ENCODE assay signal across 18 cellular contexts in genomic region chr6:34957184-34957904, GRCh38.
DNase-seq lines count a peak whose midpoint lies in the region; ATAC-seq, FAIRE-seq and TF ChIP-seq lines count a peak whose summit lies in the region.
"Had no signal": no experiment of that assay in that cellular context is flagged by ENCODE, and none has a peak within 500 bp of the region (broad histone marks: within the 10 kb centered on the region; RNA-seq: fewer than 3 reads in every experiment).

No MANE protein-coding gene starts in this region.

- no peaks in the 10 kb centered on the region for H3K9me3 ChIP-seq in HepG2 (ENCODE audit: low read length)
- H3K9me3 ChIP-seq in sigmoid colon: no peaks in the 10 kb centered on the region
- no peaks in the 10 kb centered on the region for H3K9me3 ChIP-seq in OCI-LY7 (ENCODE audit: low read length)

- H3K4me1 ChIP-seq in HepG2 (ENCODE audit: insufficient read depth, low read length) (peaks cover 24% of the 10 kb centered on the region), sigmoid colon (peaks cover 0 to 62% (median 49%) of the 10 kb centered on the region in 4 donors), OCI-LY7 (ENCODE audit: insufficient read depth, low read length, poor library complexity, severe bottlenecking) (peaks cover 6% of the 10 kb centered on the region)

- H4K20me1 ChIP-seq in HepG2 (ENCODE audit: insufficient read depth, low read length) (no peaks in the 10 kb centered on the region), OCI-LY7 (ENCODE audit: insufficient read depth, low read length) (no peaks in the 10 kb centered on the region)

- TF ChIP-seq POLR2A in HepG2 (IDR thresholded peaks at IDR 0.05; ENCODE audit: insufficient read depth in 1 of 2, low read depth in 2 of 2, low read length in 2 of 2) (no peak), sigmoid colon (IDR thresholded peaks at IDR 0.05) (no peak)

- H3K27me3 Mint-ChIP-seq in activated T-helper 17 cell treated with anti-CD3 and anti-CD28 coated beads, Interleukin-2, amount 50 U/mL, for 72 hours: no peaks in the 10 kb centered on the region
- H3K27me3 Mint-ChIP-seq: activated CD8-positive, alpha-beta memory T cell treated with anti-CD3 and anti-CD28 coated beads, Interleukin-2, amount 10 ng/mL, durations not matched to agents 7 days and 5 days had no signal

- TF ChIP-seq RAD21 in HepG2 (CRISPR knock-in tag; IDR thresholded peaks at IDR 0.05): no peak

- ATAC-seq in activated T-helper 17 cell treated with anti-CD3 and anti-CD28 coated beads, Interleukin-2, amount 50 U/mL, for 72 hours (replicated peaks): no peak
- ATAC-seq in HepG2: no peak
- ATAC-seq: activated CD8-positive, alpha-beta memory T cell treated with anti-CD3 and anti-CD28 coated beads, Interleukin-2, amount 10 ng/mL, durations not matched to agents 7 days and 5 days; natural killer cell had no signal

- in situ Hi-C loops in HepG2 (cut with HindIII; ENCODE audit: extremely low pct_ligation_motif_present, low pct_unique_long_range_greater_than_20kb): no loop called here

- peak; percentile 21 for FAIRE-seq in HepG2 (lab: Jason Lieb, UNC)
- FAIRE-seq: bronchial epithelial cell had no signal

- no peak overlapping the region for H3K9ac ChIP-seq in HepG2 (ENCODE audit: insufficient read depth, low read depth, low read length)

- H3K27ac ChIP-seq in HepG2 (ENCODE audit: extremely low read length, insufficient read depth, low read length) (no peak overlapping the region), sigmoid colon (peak overlapping the region in 3 of 4 donors; percentile 68 to 70 (median 69)), OCI-LY7 (ENCODE audit: low read depth, low read length, poor library complexity, severe bottlenecking) (no peak overlapping the region)
- H3K27ac ChIP-seq: RWPE1 had no signal

- H3K27me3 ChIP-seq in HepG2 (ENCODE audit: control insufficient read depth in 1 of 2, insufficient read depth in 2 of 2, low read length in 2 of 2) (no peaks in the 10 kb centered on the region), sigmoid colon (no peaks in the 10 kb centered on the region)

- DNase-seq in DMS79 treated with DMSO at 0.1 percent for 48 hours (lab: John Stamatoyannopoulos, UW): peak; percentile 78
- DNase-seq in HepG2 (ENCODE audit: low spot score): no peak
- no peak for DNase-seq in sigmoid colon
- DNase-seq in retina: no peak
- DNase-seq in glomerular visceral epithelial cell (ENCODE audit: extremely low spot score): no peak
- no peak for DNase-seq in OCI-LY7 (ENCODE audit: low spot score)
- DNase-seq: activated CD8-positive, alpha-beta memory T cell treated with anti-CD3 and anti-CD28 coated beads, Interleukin-2, amount 10 ng/mL, durations not matched to agents 7 days and 5 days; activated effector memory CD4-positive, alpha-beta T cell treated with Interleukin-2 at 50 U/mL for 16 hours; erythroblast; HFFc6; KBM-7; natural killer cell; NCI-H2029; stimulated activated CD4-positive, alpha-beta T cell treated with anti-CD3 and anti-CD28 coated beads, Interleukin-12 subunit alpha, Interleukin-12 subunit beta, amount 100 ng/mL, for 4 hours; SW 1271 had no signal

- peaks cover 4% of the 10 kb centered on the region for H3K4me1 Mint-ChIP-seq in activated T-helper 17 cell treated with anti-CD3 and anti-CD28 coated beads, Interleukin-2, amount 50 U/mL, for 72 hours

- no peak for TF ChIP-seq CTCF in HepG2 (CRISPR knock-in tag; IDR thresholded peaks at IDR 0.05)
- TF ChIP-seq CTCF in sigmoid colon (IDR thresholded peaks at IDR 0.05): no peak
- TF ChIP-seq CTCF in OCI-LY7 (conservative IDR thresholded peaks at IDR 0.05; ENCODE audit: low read length): no peak

- BruUV-seq in HepG2 (replicated peaks; lab: Mats Ljungman, UMichigan) (no TSS peak), OCI-LY7 (replicated peaks; lab: Mats Ljungman, UMichigan) (no TSS peak)

- POLR2A ChIA-PET in HepG2 (lab: Yijun Ruan, JAX): no interaction called here
- POLR2A ChIA-PET in OCI-LY7 (lab: Charles Lee): interaction anchor here (1.2 kb wide), 1 partner anchor 103 kb away, joined by 3 read pairs; no protein-coding TSS in a partner anchor

- H3K9me2 ChIP-seq in OCI-LY7 (ENCODE audit: insufficient read depth, low read length): no peaks in the 10 kb centered on the region

- no peak overlapping the region for H3K4me3 Mint-ChIP-seq in activated T-helper 17 cell treated with anti-CD3 and anti-CD28 coated beads, Interleukin-2, amount 50 U/mL, for 72 hours
- H3K4me3 Mint-ChIP-seq: activated CD8-positive, alpha-beta memory T cell treated with anti-CD3 and anti-CD28 coated beads, Interleukin-2, amount 10 ng/mL, durations not matched to agents 7 days and 5 days; HFFc6; natural killer cell had no signal

- intact Hi-C loops in HepG2 (cut with micrococcal nuclease; ENCODE audit: unreplicated experiment): no loop called here
- intact Hi-C loops in sigmoid colon (cut with DNase I): loop anchor here (5.0 kb wide), 1 partner anchor 70 kb away; the partner anchor contains the start of genes ANKS1A and TAF11
- intact Hi-C loops in OCI-LY7 (cut with micrococcal nuclease; ENCODE audit: unreplicated experiment): no loop called here

- H3K9me3 Mint-ChIP-seq in activated T-helper 17 cell treated with anti-CD3 and anti-CD28 coated beads, Interleukin-2, amount 50 U/mL, for 72 hours: no peaks in the 10 kb centered on the region
- H3K9me3 Mint-ChIP-seq: HFFc6, natural killer cell had no signal

- H2AFZ ChIP-seq in HepG2 (ENCODE audit: low read length): no peak overlapping the region
- H2AFZ ChIP-seq in OCI-LY7 (ENCODE audit: low read length): no peak overlapping the region

- CTCF ChIA-PET in HepG2 (lab: Yijun Ruan, JAX; ENCODE audit: low intra/inter-chr PET ratio, low total read pairs) (no interaction called here), OCI-LY7 (lab: Charles Lee; ENCODE audit: unreplicated experiment) (no interaction called here)

- 93% methylated on average over 3 of the region's 3 CpGs for WGBS in HepG2 (ENCODE audit: low lambda C conversion rate)
- 71 to 80% methylated on average over 3 of the region's 3 CpGs for WGBS in sigmoid colon, 2 donors

- H3K36me3 Mint-ChIP-seq in activated T-helper 17 cell treated with anti-CD3 and anti-CD28 coated beads, Interleukin-2, amount 50 U/mL, for 72 hours (ENCODE audit: low read depth): no peaks in the 10 kb centered on the region
- H3K36me3 Mint-ChIP-seq: activated CD8-positive, alpha-beta memory T cell treated with anti-CD3 and anti-CD28 coated beads, Interleukin-2, amount 10 ng/mL, durations not matched to agents 7 days and 5 days; natural killer cell had no signal

- TF ChIP-seq EP300 in HepG2 (IDR thresholded peaks at IDR 0.05; ENCODE audit: low read depth in 2 of 2, low read length in 2 of 2): no peak
- no peak for TF ChIP-seq EP300 in HepG2 (CRISPR knock-in tag; IDR thresholded peaks at IDR 0.05; ENCODE audit: borderline replicate concordance)
- no peak for TF ChIP-seq EP300 in sigmoid colon (IDR thresholded peaks at IDR 0.05)

- H3K79me2 ChIP-seq in HepG2 (ENCODE audit: insufficient read depth, low read length) (peaks cover 15% of the 10 kb centered on the region), OCI-LY7 (ENCODE audit: insufficient read depth, low read depth, low read length) (no peaks in the 10 kb centered on the region)

- H3K27ac Mint-ChIP-seq in activated T-helper 17 cell treated with anti-CD3 and anti-CD28 coated beads, Interleukin-2, amount 50 U/mL, for 72 hours: peak overlapping the region; percentile 30
- H3K27ac Mint-ChIP-seq: activated CD8-positive, alpha-beta memory T cell treated with anti-CD3 and anti-CD28 coated beads, Interleukin-2, amount 10 ng/mL, durations not matched to agents 7 days and 5 days; HFFc6; natural killer cell had no signal

- no peak overlapping the region for H3K4me3 ChIP-seq in HepG2 (replicated peaks in 1 of 3; ENCODE audit: insufficient read depth in 1 of 3, low read depth in 2 of 3, low read length in 3 of 3)
- no peak overlapping the region for H3K4me3 ChIP-seq in sigmoid colon
- H3K4me3 ChIP-seq in OCI-LY7 (ENCODE audit: low read depth, low read length, poor library complexity, severe bottlenecking): no peak overlapping the region

- H3K4me2 ChIP-seq in HepG2 (ENCODE audit: low read depth, low read length) (no peak overlapping the region), OCI-LY7 (ENCODE audit: low read length) (no peak overlapping the region)

- peaks cover 3 to 7% of the 10 kb centered on the region in 2 experiments; a peak in 3 of 5 replicates for H3K36me3 ChIP-seq in HepG2 (replicated peaks in 1 of 2; ENCODE audit: control insufficient read depth in 1 of 2, insufficient read depth in 2 of 2, low read length in 2 of 2)
- H3K36me3 ChIP-seq in sigmoid colon: no peaks in the 10 kb centered on the region
- H3K36me3 ChIP-seq in OCI-LY7 (ENCODE audit: insufficient read depth, low read length): no peaks in the 10 kb centered on the region

TF ChIP-seq in HepG2, 621 proteins besides CTCF, POLR2A, EP300 and RAD21:
- TF ChIP-seq MAFK (conservative IDR thresholded peaks at IDR 0.05 in 1 of 2, IDR thresholded peaks at IDR 0.05 in 1 of 2; ENCODE audit: low read length in 2 of 2) (peak in 1 of 2 experiments; percentile 26; a peak in 2 of 4 replicates), AGO1 (IDR thresholded peaks at IDR 0.05; ENCODE audit: low read depth, low read length, poor library complexity, severe bottlenecking) (no peak)

Comparison
In these comparisons a context has a peak if more than half of its experiments do, and no peak if none do; other contexts are left out.
1. H3K27ac ChIP-seq: peak in sigmoid colon (3 of 4); none in HepG2 (single experiment) and OCI-LY7 (single experiment).